Comparison of ENCODE assay signal across 19 cellular contexts in genomic region chr3:55476515-55476914, GRCh38. TPM values are rescaled to one million over a fixed set of nuclear protein-coding genes. Genes with fewer than 3 reads are reported as not detected.
DNase-seq lines count a peak whose midpoint lies in the region; ATAC-seq and TF ChIP-seq lines count a peak whose summit lies in the region.
"Had no signal": no experiment of that assay in that cellular context is flagged by ENCODE, and none has a peak within 500 bp of the region (broad histone marks: within the 10 kb centered on the region; RNA-seq: fewer than 3 reads in every experiment).

No MANE protein-coding gene starts in this region.

- peaks cover 0 to 30% (median under 1%) of the 10 kb centered on the region in 3 experiments for H3K27me3 ChIP-seq in neuronal stem cell (ENCODE audit: control insufficient read depth in 3 of 3, insufficient read depth in 3 of 3, low read depth in 1 of 3, low read length in 3 of 3)
- H3K27me3 ChIP-seq: right atrium auricular region had no signal

- no peak for TF ChIP-seq CTCF in choroid plexus epithelial cell (conservative IDR thresholded peaks at IDR 0.05; ENCODE audit: low read depth, low read length)

- H2BK5ac ChIP-seq in neuronal stem cell (ENCODE audit: low read length), result no peak overlapping the region

- no peak overlapping the region for H2AK5ac ChIP-seq in neuronal stem cell (ENCODE audit: low read depth, low read length)

- no peak for ATAC-seq in GM21423 (IDR thresholded peaks at IDR 0.05; ENCODE audit: unreplicated experiment)
- ATAC-seq: activated naive CD8-positive, alpha-beta T cell treated with anti-CD3 and anti-CD28 coated beads, Interleukin-2, amount 50 U/mL, for 24 hours; activated T-cell treated with anti-CD3 and anti-CD28 coated beads, Interleukin-2, amount 50 U/mL, for 4 hours; naive thymus-derived CD8-positive, alpha-beta T cell had no signal

- H4K8ac ChIP-seq in neuronal stem cell (ENCODE audit: low read depth, low read length), result no peak overlapping the region

- peaks cover 0 to 1% of the 10 kb centered on the region in 2 donors for H3K4me1 ChIP-seq in neuronal stem cell (ENCODE audit: control insufficient read depth in 2 of 2, insufficient read depth in 1 of 2, low read depth in 1 of 2, low read length in 2 of 2)

- no peak overlapping the region for H3K9ac ChIP-seq in neuronal stem cell (ENCODE audit: low read depth, low read length, poor library complexity)

- H3K9me3 ChIP-seq in neuronal stem cell (replicated peaks in 1 of 2; ENCODE audit: control insufficient read depth in 2 of 2, insufficient read depth in 1 of 2, low read depth in 1 of 2, low read length in 2 of 2), result no peaks in the 10 kb centered on the region
- H3K9me3 ChIP-seq: left ventricle myocardium inferior, right atrium auricular region, stomach had no signal

- no peak overlapping the region for H3K4me2 ChIP-seq in neuronal stem cell (ENCODE audit: insufficient read depth, low read length, poor library complexity, severe bottlenecking)
- H3K4me2 ChIP-seq: PC-9 had no signal

- no peaks in the 10 kb centered on the region for H3K79me1 ChIP-seq in neuronal stem cell (ENCODE audit: low read depth, low read length)

- peaks cover 0 to 94% of the 10 kb centered on the region in 2 donors for H3K36me3 ChIP-seq in neuronal stem cell (replicated peaks in 1 of 2; ENCODE audit: control insufficient read depth in 2 of 2, insufficient read depth in 2 of 2, low read length in 2 of 2)
- H3K36me3 ChIP-seq: left ventricle myocardium inferior, right atrium auricular region, stomach had no signal

- H3K23ac ChIP-seq in neuronal stem cell (ENCODE audit: low read depth, low read length, poor library complexity), result no peak overlapping the region

- H2BK15ac ChIP-seq in neuronal stem cell (ENCODE audit: low read length), result no peak overlapping the region

- H3K27ac ChIP-seq in neuronal stem cell (replicated peaks; ENCODE audit: low read length), result no peak overlapping the region
- H3K27ac ChIP-seq: left ventricle myocardium inferior, PC-9, right atrium auricular region, stomach had no signal

- no peak overlapping the region for H3K14ac ChIP-seq in neuronal stem cell (ENCODE audit: low read length)

- no peak overlapping the region for H3K4ac ChIP-seq in neuronal stem cell (ENCODE audit: low read length)

- H2BK12ac ChIP-seq in neuronal stem cell (ENCODE audit: low read length), result no peak overlapping the region

- H3K18ac ChIP-seq in neuronal stem cell (ENCODE audit: low read length), result no peak overlapping the region

- H3K4me3 ChIP-seq in choroid plexus epithelial cell (ENCODE audit: low read depth, low read length) (no peak overlapping the region), neuronal stem cell (ENCODE audit: low read length in 2 of 2) (no peak overlapping the region)
- H3K4me3 ChIP-seq: left ventricle myocardium inferior, PC-9, right atrium auricular region, stomach had no signal

- no peak overlapping the region for H4K91ac ChIP-seq in neuronal stem cell (ENCODE audit: low read depth, low read length, poor library complexity)

- DNase-seq in EH (ENCODE audit: low read depth) (peak; percentile 94), NCI-H69 (lab: John Stamatoyannopoulos, UW) (peak; percentile 3), choroid plexus epithelial cell (ENCODE audit: low read depth) (peak; percentile 91), non-pigmented ciliary epithelial cell (ENCODE audit: low read depth) (peak; percentile 90), neuronal stem cell (ENCODE audit: low spot score) (no peak), globus pallidus (ENCODE audit: low spot score) (no peak)
- no peak for DNase-seq in stimulated activated CD4-positive, alpha-beta T cell treated with anti-CD3 and anti-CD28 coated beads, Interleukin-15, amount 100 ng/mL, for 24 hours
- DNase-seq: activated CD4-positive, alpha-beta T cell treated with anti-CD3 and anti-CD28 coated beads, Interleukin-2, amount 10 ng/mL, durations not matched to agents 24 days and 14 days; activated naive CD8-positive, alpha-beta T cell treated with anti-CD3 and anti-CD28 coated beads, Interleukin-2, amount 50 U/mL, for 24 hours; activated T-cell treated with anti-CD3 and anti-CD28 coated beads, Interleukin-2, amount 50 U/mL, for 4 hours; Calu3; effector CD4-positive, alpha-beta T cell; left ventricle myocardium inferior; naive thymus-derived CD8-positive, alpha-beta T cell; NCI-H1048; PC-9; stomach had no signal

- H2AFZ ChIP-seq in neuronal stem cell (ENCODE audit: low read length), result no peak overlapping the region
- H2AFZ ChIP-seq: PC-9 had no signal

- no CpG with 5 or more reads among the region's 3 CpGs for WGBS in neuronal stem cell (ENCODE audit: extremely low coverage in 2 of 2, insufficient read length in 2 of 2, insufficient replicate concordance in 1 of 2), 2 donors

- no peak overlapping the region for H2BK120ac ChIP-seq in neuronal stem cell (ENCODE audit: low read depth, low read length)

RNA-seq across cellular contexts. Expression of gene WNT5A, which starts 10.6 kb away (rescaled TPM):
- 1.7 TPM for polyA plus RNA-seq in neuronal stem cell (2013, experiment 1 of 2)
- 1.6 TPM for polyA plus RNA-seq in neuronal stem cell (2013, experiment 2 of 2)
- polyA plus RNA-seq: naive thymus-derived CD8-positive, alpha-beta T cell had no signal

Comparison
In these comparisons a context has a peak if more than half of its experiments do, and no peak if none do; other contexts are left out.
1. DNase-seq: peak in EH (single experiment), NCI-H69 (single experiment), choroid plexus epithelial cell (single experiment) and non-pigmented ciliary epithelial cell (single experiment); none in neuronal stem cell (single experiment), stimulated activated CD4-positive, alpha-beta T cell treated with anti-CD3 and anti-CD28 coated beads, Interleukin-15, amount 100 ng/mL, for 24 hours (single experiment) and globus pallidus (single experiment).